30 cellular contexts compared by ENCODE assay signal in genomic region chr20:57849868-57850215, GRCh38.
"Had no signal": no experiment of that assay in that cellular context is flagged by ENCODE, and none has a peak within 500 bp of the region (broad histone marks: within the 10 kb centered on the region; RNA-seq: fewer than 3 reads in every experiment).

No MANE protein-coding gene starts in this region.

- ATAC-seq: activated naive CD4-positive, alpha-beta T cell treated with anti-CD3 and anti-CD28 coated beads, Interleukin-2, amount 50 U/mL, for 72 hours; body of pancreas; Panc1 had no signal

- H3K27ac Mint-ChIP-seq: activated CD4-positive, alpha-beta T cell treated with anti-CD3 and anti-CD28 coated beads, Interleukin-2, amount 10 ng/mL, durations not matched to agents 24 days and 14 days; activated naive CD4-positive, alpha-beta T cell treated with anti-CD3 and anti-CD28 coated beads for 36 hours; activated naive CD4-positive, alpha-beta T cell treated with anti-CD3 and anti-CD28 coated beads, Interleukin-2, amount 50 U/mL, for 72 hours; activated T-helper 1 cell treated with anti-CD3 and anti-CD28 coated beads, Interleukin-12 subunit alpha, Interleukin-12 subunit beta, Interleukin-2, Interleukin-4 antibody, amounts not matched to agents 30 ng/mL and 10 ng/mL and 1 ng/mL, durations not matched to agents 14 hours and 24 hours and 36 hours; IgD-negative memory B cell; T-helper 1 cell treated with Interleukin-12 subunit alpha and Interleukin-12 subunit beta and Interleukin-4 antibody, amounts not matched to agents 30 μg/mL and 1 μg/mL, for 36 hours; T-helper 2 cell treated with Interferon-gamma antibody and Interleukin-4, amounts not matched to agents 5 μg/mL and 100 μg/mL, for 36 hours had no signal

- H3K4me3 ChIP-seq: adrenal gland, body of pancreas, breast epithelium, SJSA1 had no signal

- H3K9me3 ChIP-seq: adrenal gland, body of pancreas, breast epithelium, SJSA1, SK-N-SH had no signal

- H3K4me1 Mint-ChIP-seq: activated CD4-positive, alpha-beta T cell treated with anti-CD3 and anti-CD28 coated beads, Interleukin-2, amount 10 ng/mL, durations not matched to agents 24 days and 14 days; IgD-negative memory B cell had no signal

- H3K27me3 ChIP-seq: adrenal gland, body of pancreas, breast epithelium, SJSA1 had no signal

- DNase-seq: activated CD4-positive, alpha-beta T cell treated with anti-CD3 and anti-CD28 coated beads, Interleukin-2, amount 10 ng/mL, durations not matched to agents 24 days and 14 days; activated CD4-positive, alpha-beta T cell treated with anti-CD3 and anti-CD28 coated beads, Interleukin-2, amount 50 U/mL, for 4 hours; activated gamma-delta T cell treated with Interleukin-2 at 50 U/mL for 16 hours; activated naive CD4-positive, alpha-beta T cell treated with anti-CD3 and anti-CD28 coated beads for 36 hours; activated T-cell treated with anti-CD3 and anti-CD28 coated beads, Interleukin-2, amount 50 U/mL, for 1 hour; body of pancreas; caudate nucleus; Karpas-422; KBM-7; NCI-H1048; NCI-H1105 treated with DMSO at 0.1 percent for 48 hours; NCI-H1436; NCI-H1694; NCI-H1930; NCI-H2081 treated with DMSO at 0.1 percent for 48 hours; NCI-H345; NCI-H524 treated with DMSO at 0.1 percent for 48 hours; SHP77; SK-N-SH had no signal

- H3K36me3 Mint-ChIP-seq: activated naive CD4-positive, alpha-beta T cell treated with anti-CD3 and anti-CD28 coated beads, Interleukin-2, amount 50 U/mL, for 72 hours; IgD-negative memory B cell had no signal

- H3K36me3 ChIP-seq: adrenal gland, breast epithelium, SJSA1 had no signal

- H3K9me3 Mint-ChIP-seq: activated CD4-positive, alpha-beta T cell treated with anti-CD3 and anti-CD28 coated beads, Interleukin-2, amount 10 ng/mL, durations not matched to agents 24 days and 14 days; activated naive CD4-positive, alpha-beta T cell treated with anti-CD3 and anti-CD28 coated beads for 36 hours; activated naive CD4-positive, alpha-beta T cell treated with anti-CD3 and anti-CD28 coated beads, Interleukin-2, amount 50 U/mL, for 72 hours; activated T-helper 1 cell treated with anti-CD3 and anti-CD28 coated beads, Interleukin-12 subunit alpha, Interleukin-12 subunit beta, Interleukin-2, Interleukin-4 antibody, amounts not matched to agents 30 ng/mL and 10 ng/mL and 1 ng/mL, durations not matched to agents 14 hours and 24 hours and 36 hours; IgD-negative memory B cell; T-helper 1 cell treated with Interleukin-12 subunit alpha and Interleukin-12 subunit beta and Interleukin-4 antibody, amounts not matched to agents 30 μg/mL and 1 μg/mL, for 36 hours; T-helper 2 cell treated with Interferon-gamma antibody and Interleukin-4, amounts not matched to agents 5 μg/mL and 100 μg/mL, for 36 hours had no signal

- H3K4me1 ChIP-seq: adrenal gland, body of pancreas, breast epithelium, SJSA1 had no signal

- H3K27ac ChIP-seq: adrenal gland, body of pancreas, breast epithelium, SJSA1 had no signal

- H3K4me3 Mint-ChIP-seq: activated CD4-positive, alpha-beta T cell treated with anti-CD3 and anti-CD28 coated beads, Interleukin-2, amount 10 ng/mL, durations not matched to agents 24 days and 14 days; activated naive CD4-positive, alpha-beta T cell treated with anti-CD3 and anti-CD28 coated beads for 36 hours; activated T-helper 1 cell treated with anti-CD3 and anti-CD28 coated beads, Interleukin-12 subunit alpha, Interleukin-12 subunit beta, Interleukin-2, Interleukin-4 antibody, amounts not matched to agents 30 ng/mL and 10 ng/mL and 1 ng/mL, durations not matched to agents 14 hours and 24 hours and 36 hours; IgD-negative memory B cell; T-helper 1 cell treated with Interleukin-12 subunit alpha and Interleukin-12 subunit beta and Interleukin-4 antibody, amounts not matched to agents 30 μg/mL and 1 μg/mL, for 36 hours; T-helper 2 cell treated with Interferon-gamma antibody and Interleukin-4, amounts not matched to agents 5 μg/mL and 100 μg/mL, for 36 hours had no signal

- FAIRE-seq: astrocyte, TTC549 had no signal
